In genomic region chr20:35602851-35603495, GRCh38 we compare ENCODE assay signal across 22 cellular contexts. TPM values are rescaled to one million over a fixed set of nuclear protein-coding genes. Genes with fewer than 3 reads are reported as not detected.
DNase-seq lines count a peak whose midpoint lies in the region; ATAC-seq, FAIRE-seq and TF ChIP-seq lines count a peak whose summit lies in the region.
"Had no signal": no experiment of that assay in that cellular context is flagged by ENCODE, and none has a peak within 500 bp of the region (broad histone marks: within the 10 kb centered on the region; RNA-seq: fewer than 3 reads in every experiment).

No MANE protein-coding gene starts in this region.

- no peak overlapping the region for H3K27ac Mint-ChIP-seq in MCF 10A (ENCODE audit: low read depth, unreplicated experiment)
- H3K27ac Mint-ChIP-seq in activated T-helper 2 cell treated with anti-CD3 and anti-CD28 coated beads, Interferon-gamma antibody, Interleukin-2, Interleukin-4, amounts not matched to agents 10 μg/mL and 5 μg/mL and 100 μg/mL, durations not matched to agents 14 hours and 24 hours and 36 hours = no peak overlapping the region
- H3K27ac Mint-ChIP-seq in natural killer cell treated with Interleukin-12 subunit alpha and Interleukin-12 subunit beta and Interleukin-15 and Interleukin-18, amount 100 ng/mL, for 72 hours = no peak overlapping the region
- H3K27ac Mint-ChIP-seq: activated CD4-positive, alpha-beta memory T cell treated with anti-CD3 and anti-CD28 coated beads for 36 hours; endodermal cell had no signal

- no peak for FAIRE-seq in urothelium cell line (lab: Jason Lieb, UNC)
- FAIRE-seq: frontal cortex had no signal

- H3K27me3 ChIP-seq in breast epithelium = no peaks in the 10 kb centered on the region
- H3K27me3 ChIP-seq in SJCRH30 = no peaks in the 10 kb centered on the region
- H3K27me3 ChIP-seq: adrenal gland had no signal

- TF ChIP-seq POLR2A in breast epithelium (IDR thresholded peaks at IDR 0.05) = no peak

- H3K27ac ChIP-seq in breast epithelium (no peak overlapping the region), RWPE1 (no peak overlapping the region), SJCRH30 (no peak overlapping the region)
- H3K27ac ChIP-seq: adrenal gland, coronary artery, esophagus muscularis mucosa, hepatocyte, prostate gland had no signal

- H3K4me3 Mint-ChIP-seq in MCF 10A (ENCODE audit: unreplicated experiment) = peak overlapping the region; percentile 6
- peak overlapping the region; percentile 27 for H3K4me3 Mint-ChIP-seq in activated T-helper 2 cell treated with anti-CD3 and anti-CD28 coated beads, Interferon-gamma antibody, Interleukin-2, Interleukin-4, amounts not matched to agents 10 μg/mL and 5 μg/mL and 100 μg/mL, durations not matched to agents 14 hours and 24 hours and 36 hours (ENCODE audit: low read depth)
- H3K4me3 Mint-ChIP-seq in natural killer cell treated with Interleukin-12 subunit alpha and Interleukin-12 subunit beta and Interleukin-15 and Interleukin-18, amount 100 ng/mL, for 72 hours = peak overlapping the region; percentile 36
- H3K4me3 Mint-ChIP-seq: activated CD4-positive, alpha-beta memory T cell treated with anti-CD3 and anti-CD28 coated beads for 36 hours had no signal

- no peak for DNase-seq in MCF 10A (ENCODE audit: unreplicated experiment)
- DNase-seq in breast epithelium (ENCODE audit: low spot score in 2 of 2) = no peak
- DNase-seq in activated T-helper 2 cell treated with anti-CD3 and anti-CD28 coated beads, Interferon-gamma antibody, Interleukin-2, Interleukin-4, amounts not matched to agents 10 μg/mL and 5 μg/mL and 100 μg/mL, durations not matched to agents 14 hours and 24 hours and 36 hours (ENCODE audit: low spot score) = no peak
- DNase-seq in natural killer cell treated with Interleukin-12 subunit alpha and Interleukin-12 subunit beta and Interleukin-15 and Interleukin-18, amount 100 ng/mL, for 72 hours (ENCODE audit: low spot score) = no peak
- DNase-seq in urothelium cell line (ENCODE audit: low spot score) = peak; percentile 2
- DNase-seq in RWPE1 (ENCODE audit: low spot score) = no peak
- no peak for DNase-seq in stimulated activated CD4-positive, alpha-beta T cell treated with anti-CD3 and anti-CD28 coated beads, Interleukin-2, amount 100 ng/mL, for 24 hours
- no peak for DNase-seq in SJCRH30
- DNase-seq: activated CD4-positive, alpha-beta memory T cell treated with anti-CD3 and anti-CD28 coated beads for 36 hours; activated CD8-positive, alpha-beta memory T cell treated with anti-CD3 and anti-CD28 coated beads, Interleukin-2, amount 50 U/mL, for 48 hours; activated effector memory CD4-positive, alpha-beta T cell treated with anti-CD3 and anti-CD28 coated beads, Interleukin-2, amount 50 U/mL, for 16 hours; endodermal cell; IMR-90; NCI-H1092 treated with DMSO at 0.1 percent for 48 hours; NCI-H187 treated with DMSO at 0.1 percent for 48 hours; T-helper 9 cell had no signal

- TF ChIP-seq CTCF in MCF 10A (IDR thresholded peaks at IDR 0.05; ENCODE audit: unreplicated experiment) (no peak), breast epithelium (IDR thresholded peaks at IDR 0.05) (no peak), RWPE1 (conservative IDR thresholded peaks at IDR 0.05; ENCODE audit: low read depth) (no peak)

- no peaks in the 10 kb centered on the region for H3K9me3 ChIP-seq in breast epithelium
- no peaks in the 10 kb centered on the region for H3K9me3 ChIP-seq in SJCRH30 (replicated peaks)
- H3K9me3 ChIP-seq: adrenal gland, esophagus muscularis mucosa, prostate gland had no signal

- H3K36me3 ChIP-seq in breast epithelium (no peaks in the 10 kb centered on the region), SJCRH30 (no peaks in the 10 kb centered on the region)
- H3K36me3 ChIP-seq: adrenal gland, esophagus muscularis mucosa, prostate gland had no signal

- CTCF ChIA-PET in MCF 10A (lab: Yijun Ruan, JAX) = interaction anchor here (0.8 to 1.3 kb wide), 3 partner anchors 13 to 89 kb away, joined by 3 to 5 read pairs (median 4); partner anchors contain the start of gene SPAG4
- CTCF ChIA-PET in RWPE1 (lab: Yijun Ruan, JAX) = interaction anchor here (0.6 to 0.8 kb wide), 5 partner anchors 13 to 156 kb away, joined by 3 to 4 read pairs (median 3); no protein-coding TSS in a partner anchor

- POLR2A ChIA-PET in MCF 10A (lab: Yijun Ruan, JAX) (interaction anchor here (0.7 kb wide), 1 partner anchor 1552 kb away, joined by 3 read pairs; no protein-coding TSS in a partner anchor), RWPE1 (lab: Yijun Ruan, JAX; ENCODE audit: low non-redundant PET) (no interaction called here)

- intact Hi-C loops in MCF 10A (cut with micrococcal nuclease) = no loop called here
- intact Hi-C loops in breast epithelium (cut with DNase I; ENCODE audit: low total_unique reads) = no loop called here
- intact Hi-C loops in activated T-helper 2 cell treated with anti-CD3 and anti-CD28 coated beads, Interferon-gamma antibody, Interleukin-2, Interleukin-4, amounts not matched to agents 10 μg/mL and 5 μg/mL and 100 μg/mL, durations not matched to agents 14 hours and 24 hours and 36 hours (cut with micrococcal nuclease) = loop anchor here (5.0 kb wide), 2 partner anchors 94 to 349 kb away; partner anchors contain the start of genes NFS1, ROMO1 and SCAND1

- H3K9me3 Mint-ChIP-seq in MCF 10A (ENCODE audit: unreplicated experiment) = no peaks in the 10 kb centered on the region
- no peaks in the 10 kb centered on the region for H3K9me3 Mint-ChIP-seq in activated T-helper 2 cell treated with anti-CD3 and anti-CD28 coated beads, Interferon-gamma antibody, Interleukin-2, Interleukin-4, amounts not matched to agents 10 μg/mL and 5 μg/mL and 100 μg/mL, durations not matched to agents 14 hours and 24 hours and 36 hours
- no peaks in the 10 kb centered on the region for H3K9me3 Mint-ChIP-seq in natural killer cell treated with Interleukin-12 subunit alpha and Interleukin-12 subunit beta and Interleukin-15 and Interleukin-18, amount 100 ng/mL, for 72 hours
- H3K9me3 Mint-ChIP-seq: activated CD4-positive, alpha-beta memory T cell treated with anti-CD3 and anti-CD28 coated beads for 36 hours; endodermal cell had no signal

- BruUV-seq in MCF 10A (replicated peaks; lab: Mats Ljungman, UMichigan) = no TSS peak

- H3K36me3 Mint-ChIP-seq in MCF 10A (ENCODE audit: insufficient read depth, unreplicated experiment) = peaks cover 6% of the 10 kb centered on the region
- H3K36me3 Mint-ChIP-seq in activated T-helper 2 cell treated with anti-CD3 and anti-CD28 coated beads, Interferon-gamma antibody, Interleukin-2, Interleukin-4, amounts not matched to agents 10 μg/mL and 5 μg/mL and 100 μg/mL, durations not matched to agents 14 hours and 24 hours and 36 hours (ENCODE audit: low read depth) = no peaks in the 10 kb centered on the region
- H3K36me3 Mint-ChIP-seq in natural killer cell treated with Interleukin-12 subunit alpha and Interleukin-12 subunit beta and Interleukin-15 and Interleukin-18, amount 100 ng/mL, for 72 hours = no peaks in the 10 kb centered on the region
- H3K36me3 Mint-ChIP-seq: activated CD4-positive, alpha-beta memory T cell treated with anti-CD3 and anti-CD28 coated beads for 36 hours had no signal

- peaks cover 19% of the 10 kb centered on the region for H3K27me3 Mint-ChIP-seq in MCF 10A (ENCODE audit: insufficient read depth, unreplicated experiment)
- H3K27me3 Mint-ChIP-seq in activated T-helper 2 cell treated with anti-CD3 and anti-CD28 coated beads, Interferon-gamma antibody, Interleukin-2, Interleukin-4, amounts not matched to agents 10 μg/mL and 5 μg/mL and 100 μg/mL, durations not matched to agents 14 hours and 24 hours and 36 hours (ENCODE audit: low read depth) = peaks cover 38% of the 10 kb centered on the region
- peaks cover 14 to 15% of the 10 kb centered on the region in 2 donors for H3K27me3 Mint-ChIP-seq in natural killer cell treated with Interleukin-12 subunit alpha and Interleukin-12 subunit beta and Interleukin-15 and Interleukin-18, amount 100 ng/mL, for 72 hours

- H3K4me3 ChIP-seq in breast epithelium (no peak overlapping the region), SJCRH30 (no peak overlapping the region)
- H3K4me3 ChIP-seq: adrenal gland, coronary artery, hepatocyte, prostate gland had no signal

- ATAC-seq in natural killer cell treated with Interleukin-12 subunit alpha and Interleukin-12 subunit beta and Interleukin-15 and Interleukin-18, amount 100 ng/mL, for 72 hours = no peak

- H3K4me1 ChIP-seq in breast epithelium = no peaks in the 10 kb centered on the region
- H3K4me1 ChIP-seq in SJCRH30 = peaks cover 10% of the 10 kb centered on the region
- H3K4me1 ChIP-seq: prostate gland had no signal

- no peaks in the 10 kb centered on the region for H3K4me1 Mint-ChIP-seq in MCF 10A (ENCODE audit: insufficient read depth, unreplicated experiment)
- H3K4me1 Mint-ChIP-seq in activated T-helper 2 cell treated with anti-CD3 and anti-CD28 coated beads, Interferon-gamma antibody, Interleukin-2, Interleukin-4, amounts not matched to agents 10 μg/mL and 5 μg/mL and 100 μg/mL, durations not matched to agents 14 hours and 24 hours and 36 hours (ENCODE audit: low read depth) = peaks cover 10% of the 10 kb centered on the region
- H3K4me1 Mint-ChIP-seq in natural killer cell treated with Interleukin-12 subunit alpha and Interleukin-12 subunit beta and Interleukin-15 and Interleukin-18, amount 100 ng/mL, for 72 hours (ENCODE audit: low read depth in 2 of 2) = peaks cover 0 to 10% of the 10 kb centered on the region in 2 donors

RNA-seq across cellular contexts. Expression of gene SPAG4, which starts 12.7 kb away (rescaled TPM):
- total RNA-seq in MCF 10A (2022) (0.96 and 1.6 TPM in 2 replicates), breast epithelium (1 to 10 TPM; 3.4 to 9.2 (median 3.4) TPM)
- 6.9 and 11.8 TPM in 2 replicates for total RNA-seq in activated T-helper 2 cell treated with anti-CD3 and anti-CD28 coated beads, Interferon-gamma antibody, Interleukin-2, Interleukin-4, amounts not matched to agents 10 μg/mL and 5 μg/mL and 100 μg/mL, durations not matched to agents 14 hours and 24 hours and 36 hours
- total RNA-seq in natural killer cell treated with Interleukin-12 subunit alpha and Interleukin-12 subunit beta and Interleukin-15 and Interleukin-18, amount 100 ng/mL, for 72 hours = 1 to 10 TPM; 5.9 to 6.3 TPM
- 3.5 and 4.3 TPM in 2 replicates for total RNA-seq in SJCRH30 (2014; rRNA removed; shearing (Covaris generic))
